Comparison of ENCODE assay signal across 14 cellular contexts in genomic region chr2:188789951-188790350, GRCh38.
"Had no signal": no experiment of that assay in that cellular context is flagged by ENCODE, and none has a peak within 500 bp of the region (broad histone marks: within the 10 kb centered on the region; RNA-seq: fewer than 3 reads in every experiment).

No MANE protein-coding gene starts in this region.

- H3K9me3 ChIP-seq: heart right ventricle, left lung had no signal

- H3K4me1 Mint-ChIP-seq: endodermal cell had no signal

- H3K36me3 ChIP-seq: heart right ventricle, left lung had no signal

- H3K36me3 Mint-ChIP-seq: brain, type B pancreatic cell had no signal

- DNase-seq: activated CD4-positive, alpha-beta T cell treated with anti-CD3 and anti-CD28 coated beads, Interleukin-2, amount 50 U/mL, for 4 hours; activated naive CD4-positive, alpha-beta T cell treated with anti-CD3 and anti-CD28 coated beads, Interleukin-2, amount 50 U/mL, for 16 hours; activated T-cell treated with anti-CD3 and anti-CD28 coated beads, Interleukin-2, amount 50 U/mL, for 1 hour; endodermal cell; erythroblast; heart right ventricle; left lung; mesendoderm; small intestine had no signal

- H2AFZ ChIP-seq: parathyroid adenoma had no signal

- H3K79me2 ChIP-seq: parathyroid adenoma had no signal

- ATAC-seq: activated CD4-positive, CD25-positive, alpha-beta regulatory T cell treated with anti-CD3 and anti-CD28 coated beads, Interleukin-2, amount 50 U/mL, for 24 hours; heart right ventricle; left lung had no signal

- H3K27me3 ChIP-seq: heart right ventricle, left lung had no signal

- H3K27ac Mint-ChIP-seq: endodermal cell, type B pancreatic cell had no signal

- H3K27ac ChIP-seq: left lung, parathyroid adenoma had no signal

- H3K9me3 Mint-ChIP-seq: brain, endodermal cell, neural crest cell had no signal

- H3K4me1 ChIP-seq: left lung, parathyroid adenoma had no signal

- H3K27me3 Mint-ChIP-seq: brain, type B pancreatic cell had no signal

- H3K4me3 ChIP-seq: heart right ventricle, left lung had no signal

- H3K4me3 Mint-ChIP-seq: endodermal cell, neural crest cell, type B pancreatic cell had no signal
